ENCODE assay signal across 17 cellular contexts in genomic region chr17:14856156-14856555, GRCh38.
DNase-seq lines count a peak whose midpoint lies in the region; ATAC-seq and TF ChIP-seq lines count a peak whose summit lies in the region.
"Had no signal": no experiment of that assay in that cellular context is flagged by ENCODE, and none has a peak within 500 bp of the region (broad histone marks: within the 10 kb centered on the region; RNA-seq: fewer than 3 reads in every experiment).

No MANE protein-coding gene starts in this region.

- no peak overlapping the region for H3K4me3 Mint-ChIP-seq in GM23338
- no peak overlapping the region for H3K4me3 Mint-ChIP-seq in activated naive CD8-positive, alpha-beta T cell treated with anti-CD3 and anti-CD28 coated beads, Interleukin-2, amount 50 U/mL, for 24 hours
- H3K4me3 Mint-ChIP-seq: CD14-positive monocyte; CD4-positive, alpha-beta memory T cell had no signal

- no peaks in the 10 kb centered on the region for H3K27me3 Mint-ChIP-seq in GM23338 (ENCODE audit: insufficient read depth, low read depth, poor library complexity)
- H3K27me3 Mint-ChIP-seq in activated naive CD8-positive, alpha-beta T cell treated with anti-CD3 and anti-CD28 coated beads, Interleukin-2, amount 50 U/mL, for 24 hours: peaks cover 2% of the 10 kb centered on the region

- no peaks in the 10 kb centered on the region for H3F3A ChIP-seq in GM23338 (replicated peaks; ENCODE audit: low read depth)

- H3K79me2 ChIP-seq in GM23338 (replicated peaks; ENCODE audit: insufficient read depth): no peaks in the 10 kb centered on the region

- no peak for TF ChIP-seq POLR2A in esophagus squamous epithelium (IDR thresholded peaks at IDR 0.05)

- no peaks in the 10 kb centered on the region; the same call in 2 of the 3 replicates for H3K36me3 Mint-ChIP-seq in GM23338 (ENCODE audit: low read depth)
- H3K36me3 Mint-ChIP-seq in activated naive CD8-positive, alpha-beta T cell treated with anti-CD3 and anti-CD28 coated beads, Interleukin-2, amount 50 U/mL, for 24 hours (ENCODE audit: low read depth): no peaks in the 10 kb centered on the region
- H3K36me3 Mint-ChIP-seq: CD14-positive monocyte; CD4-positive, alpha-beta memory T cell had no signal

- H3K27ac Mint-ChIP-seq in GM23338: no peak overlapping the region
- H3K27ac Mint-ChIP-seq in activated naive CD8-positive, alpha-beta T cell treated with anti-CD3 and anti-CD28 coated beads, Interleukin-2, amount 50 U/mL, for 24 hours: no peak overlapping the region
- H3K27ac Mint-ChIP-seq: CD14-positive monocyte; CD4-positive, alpha-beta memory T cell had no signal

- H3K9me2 ChIP-seq in GM23338 (ENCODE audit: insufficient read depth): peaks cover 8% of the 10 kb centered on the region; the same call in 1 of the 2 replicates

- H3K9me3 ChIP-seq in ectodermal cell (ENCODE audit: control insufficient read depth, low read length): no peaks in the 10 kb centered on the region
- peaks cover 5% of the 10 kb centered on the region for H3K9me3 ChIP-seq in neuron (ENCODE audit: low read length)
- H3K9me3 ChIP-seq in esophagus squamous epithelium: no peaks in the 10 kb centered on the region
- H3K9me3 ChIP-seq: BLaER1, HAP-1 had no signal

- 55 to 57% methylated on average over 7 to 9 of the region's 9 CpGs for WGBS in ectodermal cell, 2 experiments
- 68 to 83% methylated on average over 7 to 8 of the region's 9 CpGs for WGBS in esophagus squamous epithelium, 2 donors

- H3K36me3 ChIP-seq in GM23338 (ENCODE audit: insufficient read depth): no peaks in the 10 kb centered on the region
- H3K36me3 ChIP-seq in ectodermal cell (ENCODE audit: control insufficient read depth, insufficient read depth, low read length): no peaks in the 10 kb centered on the region
- no peaks in the 10 kb centered on the region for H3K36me3 ChIP-seq in neuron (ENCODE audit: insufficient read depth, low read length)
- no peaks in the 10 kb centered on the region for H3K36me3 ChIP-seq in esophagus squamous epithelium
- H3K36me3 ChIP-seq: BLaER1, HAP-1 had no signal

- TF ChIP-seq CTCF in GM23338 (conservative IDR thresholded peaks at IDR 0.05; ENCODE audit: low read depth in 2 of 2): no peak
- TF ChIP-seq CTCF in esophagus squamous epithelium (IDR thresholded peaks at IDR 0.05): no peak

- H2AFZ ChIP-seq in GM23338 (peak overlapping the region; percentile 94), neuron (ENCODE audit: low read depth, low read length) (peak overlapping the region; percentile 33)
- H2AFZ ChIP-seq: GM23248 had no signal

- peak overlapping the region; percentile 49 for H3K4me2 ChIP-seq in GM23338
- H3K4me2 ChIP-seq: BLaER1 had no signal

- ATAC-seq in GM23338: no peak
- ATAC-seq in activated naive CD8-positive, alpha-beta T cell treated with anti-CD3 and anti-CD28 coated beads, Interleukin-2, amount 50 U/mL, for 24 hours: no peak

- peaks cover 8% of the 10 kb centered on the region for H3K4me1 Mint-ChIP-seq in GM23338
- no peaks in the 10 kb centered on the region for H3K4me1 Mint-ChIP-seq in activated naive CD8-positive, alpha-beta T cell treated with anti-CD3 and anti-CD28 coated beads, Interleukin-2, amount 50 U/mL, for 24 hours
- H3K4me1 Mint-ChIP-seq: CD14-positive monocyte; CD4-positive, alpha-beta memory T cell had no signal

- H4K20me1 ChIP-seq in GM23338 (replicated peaks; ENCODE audit: insufficient read depth): no peaks in the 10 kb centered on the region
- H4K20me1 ChIP-seq: BLaER1 had no signal

- DNase-seq in GM23338 (ENCODE audit: low spot score) (peak; percentile 11), left kidney (ENCODE audit: low read depth, low spot score) (peak; percentile 89), 8988T (no peak), hippocampal formation (lab: John Stamatoyannopoulos, UW) (no peak), esophagus squamous epithelium (lab: John Stamatoyannopoulos, UW) (no peak)
- no peak for DNase-seq in activated naive CD8-positive, alpha-beta T cell treated with anti-CD3 and anti-CD28 coated beads, Interleukin-2, amount 50 U/mL, for 24 hours
- DNase-seq: CD4-positive, alpha-beta memory T cell; DMS153; DMS79 treated with DMSO at 0.1 percent for 48 hours; GF-D8; GM23248 had no signal

- H3K9me3 Mint-ChIP-seq in GM23338: no peaks in the 10 kb centered on the region
- H3K9me3 Mint-ChIP-seq in activated naive CD8-positive, alpha-beta T cell treated with anti-CD3 and anti-CD28 coated beads, Interleukin-2, amount 50 U/mL, for 24 hours: no peaks in the 10 kb centered on the region

- no peak overlapping the region for H3K27ac ChIP-seq in GM23338 (ENCODE audit: low read depth)
- H3K27ac ChIP-seq in ectodermal cell (ENCODE audit: insufficient read depth, low read depth, low read length, poor library complexity, severe bottlenecking): peak overlapping the region; percentile 45
- H3K27ac ChIP-seq in esophagus squamous epithelium: no peak overlapping the region
- H3K27ac ChIP-seq: 22Rv1, BLaER1, GM23248 had no signal

- H3K27me3 ChIP-seq in GM23338 (ENCODE audit: insufficient read depth): no peaks in the 10 kb centered on the region
- no peaks in the 10 kb centered on the region for H3K27me3 ChIP-seq in ectodermal cell (ENCODE audit: control insufficient read depth, insufficient read depth, low read length, poor library complexity, severe bottlenecking)
- H3K27me3 ChIP-seq in neuron (ENCODE audit: insufficient read depth, low read length): no peaks in the 10 kb centered on the region
- H3K27me3 ChIP-seq in esophagus squamous epithelium: no peaks in the 10 kb centered on the region
- H3K27me3 ChIP-seq: BLaER1 had no signal

- H3K4me3 ChIP-seq in GM23338 (no peak overlapping the region), ectodermal cell (ENCODE audit: insufficient read depth, low read depth, low read length) (no peak overlapping the region), neuron (ENCODE audit: low read length) (peak overlapping the region; percentile 5), esophagus squamous epithelium (no peak overlapping the region)
- H3K4me3 ChIP-seq: BLaER1, GM23248, HAP-1 had no signal

- intact Hi-C loops in esophagus squamous epithelium (cut with DNase I): no loop called here

- H3K4me1 ChIP-seq in GM23338 (ENCODE audit: insufficient read depth): peaks cover 8% of the 10 kb centered on the region
- H3K4me1 ChIP-seq in ectodermal cell (ENCODE audit: control insufficient read depth, insufficient read depth, low read length): peaks cover 10% of the 10 kb centered on the region
- H3K4me1 ChIP-seq in neuron (ENCODE audit: insufficient read depth, low read length): peaks cover 40% of the 10 kb centered on the region
- H3K4me1 ChIP-seq in esophagus squamous epithelium: no peaks in the 10 kb centered on the region
- H3K4me1 ChIP-seq: BLaER1, HAP-1 had no signal

TF ChIP-seq in GM23338, 12 proteins besides CTCF, POLR2A, EP300 and RAD21 (continues in another document):
- TF ChIP-seq ZNF114 (CRISPR knock-in tag; IDR thresholded peaks at IDR 0.05): no peak
- no peak for TF ChIP-seq POLR2AphosphoS5 (IDR thresholded peaks at IDR 0.05; ENCODE audit: low read depth)
- TF ChIP-seq ETS1 (IDR thresholded peaks at IDR 0.05): no peak
- no peak for TF ChIP-seq CREB1 (CRISPR knock-in tag; IDR thresholded peaks at IDR 0.05; ENCODE audit: low read depth)
- TF ChIP-seq ZNF331 (CRISPR knock-in tag; IDR thresholded peaks at IDR 0.05; ENCODE audit: low read depth): no peak
- TF ChIP-seq NANOG (IDR thresholded peaks at IDR 0.05; ENCODE audit: borderline replicate concordance): no peak

Comparison
In these comparisons a context has a peak if more than half of its experiments do, and no peak if none do; other contexts are left out.
1. DNase-seq: peak in GM23338 (single experiment) and left kidney (single experiment); none in 8988T (single experiment), hippocampal formation (0 of 2), esophagus squamous epithelium (single experiment) and activated naive CD8-positive, alpha-beta T cell treated with anti-CD3 and anti-CD28 coated beads, Interleukin-2, amount 50 U/mL, for 24 hours (single experiment).